ENCODE assay signal across 8 cellular contexts in the genomic region with DNA sequence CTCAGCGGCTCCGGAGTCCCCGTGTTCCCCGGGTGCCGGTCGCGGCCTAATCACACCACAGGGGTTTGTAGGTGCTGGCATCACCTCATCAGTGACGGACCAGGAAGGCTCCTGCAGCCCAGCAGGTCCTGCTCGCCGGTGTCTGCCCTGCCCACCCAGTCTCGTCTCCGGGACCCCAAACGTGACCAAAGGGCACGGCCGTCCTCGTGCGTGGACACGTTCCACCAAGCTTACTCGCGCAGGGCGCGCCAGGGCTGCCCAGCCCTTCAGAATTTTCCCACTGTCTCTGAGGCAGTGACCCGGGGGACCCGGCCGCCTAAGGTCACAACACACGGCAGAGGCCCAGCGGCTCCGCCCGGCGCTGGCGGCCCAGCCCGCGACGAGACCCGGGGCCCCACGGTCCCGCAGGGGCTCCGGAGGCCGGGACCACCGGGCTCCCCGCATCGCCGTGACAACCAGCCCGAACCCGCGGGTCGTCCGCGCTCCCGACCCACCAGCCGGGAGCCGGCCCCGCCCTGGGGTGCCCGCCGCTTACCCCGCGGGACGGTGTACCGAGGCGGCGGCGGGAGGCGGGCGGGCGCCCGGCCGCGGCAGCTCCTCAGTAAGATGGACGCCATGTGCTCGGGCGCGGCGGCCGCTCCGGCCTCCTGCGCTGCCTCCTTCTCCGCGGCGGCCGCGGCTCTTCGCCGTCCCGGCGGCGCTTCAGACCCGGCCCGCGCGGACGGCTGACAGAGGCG. TPM values are rescaled to one million over a fixed set of nuclear protein-coding genes. Genes with fewer than 3 reads are reported as not detected.
DNase-seq lines count a peak whose midpoint lies in the region; ATAC-seq lines count a peak whose summit lies in the region.

No MANE protein-coding gene starts in this region.

- peaks cover 34 to 50% (median 42%) of the 10 kb centered on the region in 3 donors for H3K4me1 Mint-ChIP-seq in CD8-positive, alpha-beta memory T cell
- peaks cover 41% of the 10 kb centered on the region for H3K4me1 Mint-ChIP-seq in activated naive CD4-positive, alpha-beta T cell treated with anti-CD3 and anti-CD28 coated beads, Interleukin-2, amount 50 U/mL, for 24 hours

- peak; percentile 36 for ATAC-seq in GM21381 (IDR thresholded peaks at IDR 0.05; ENCODE audit: unreplicated experiment)

- peak overlapping the region in 6 of 8 donors; percentile 42 to 91 (median 60) for H3K27ac Mint-ChIP-seq in CD8-positive, alpha-beta memory T cell
- peak overlapping the region; percentile 82 for H3K27ac Mint-ChIP-seq in activated naive CD4-positive, alpha-beta T cell treated with anti-CD3 and anti-CD28 coated beads, Interleukin-2, amount 50 U/mL, for 24 hours

- H3K4me1 ChIP-seq in CD8-positive, alpha-beta memory T cell (ENCODE audit: insufficient read depth, low read length): peaks cover 17% of the 10 kb centered on the region
- H3K4me1 ChIP-seq in HUES64 (ENCODE audit: insufficient read depth, low read length) (peaks cover 4% of the 10 kb centered on the region; the same call in 1 of the 2 replicates), skeletal muscle tissue (ENCODE audit: control insufficient read depth in 3 of 3, insufficient read depth in 3 of 3, low read length in 3 of 3) (peaks cover 32 to 58% (median 34%) of the 10 kb centered on the region in 3 donors)

- H3K36me3 ChIP-seq in CD8-positive, alpha-beta memory T cell (ENCODE audit: insufficient read depth, low read length): no peaks in the 10 kb centered on the region
- H3K36me3 ChIP-seq in HUES64 (ENCODE audit: insufficient read depth, low read length): no peaks in the 10 kb centered on the region; the same call in 1 of the 2 replicates
- no peaks in the 10 kb centered on the region for H3K36me3 ChIP-seq in skeletal muscle tissue (ENCODE audit: control insufficient read depth in 3 of 3, insufficient read depth in 3 of 3, low read length in 3 of 3)

- CTCF ChIA-PET in CD8-positive, alpha-beta memory T cell (lab: Charles Lee): interaction anchor here (1.0 to 1.9 kb wide), 3 partner anchors 21 to 44 kb away, joined by 3 to 6 read pairs (median 4); no protein-coding TSS in a partner anchor

- WGBS in HUES64: 1% methylated on average over 92 of the region's 92 CpGs

- no peaks in the 10 kb centered on the region for H3K27me3 ChIP-seq in CD8-positive, alpha-beta memory T cell (ENCODE audit: insufficient read depth, low read length, poor library complexity, severe bottlenecking)
- H3K27me3 ChIP-seq in HUES64 (ENCODE audit: insufficient read depth, low read length): peaks cover 47% of the 10 kb centered on the region
- H3K27me3 ChIP-seq in skeletal muscle tissue (ENCODE audit: control insufficient read depth in 3 of 3, insufficient read depth in 3 of 3, low read length in 3 of 3): no peaks in the 10 kb centered on the region

- H3K9ac ChIP-seq in HUES64 (ENCODE audit: low read depth, low read length) (peak overlapping the region; percentile 80), skeletal muscle tissue (ENCODE audit: low read depth in 1 of 3, low read length in 3 of 3) (peak overlapping the region; percentile 81 to 88 (median 87))

- POLR2A ChIA-PET in CD8-positive, alpha-beta memory T cell (lab: Charles Lee): interaction anchor here (0.7 to 2.8 kb wide), 3 partner anchors 15 to 274 kb away, joined by 3 to 27 read pairs (median 3); a partner anchor contains a TSS

- peak in 1 of 5 donors; percentile 12 for DNase-seq in CD8-positive, alpha-beta memory T cell
- DNase-seq in hepatic stellate cell (ENCODE audit: low spot score): peak; percentile 34
- DNase-seq in CD1c-positive myeloid dendritic cell (ENCODE audit: extremely low spot score): no peak
- DNase-seq in NCI-H1048 (lab: John Stamatoyannopoulos, UW): no peak

- no peaks in the 10 kb centered on the region for H3K9me3 ChIP-seq in CD8-positive, alpha-beta memory T cell (ENCODE audit: low read length)
- H3K9me3 ChIP-seq in HUES64 (ENCODE audit: insufficient read depth, low read depth, low read length) (no peaks in the 10 kb centered on the region), skeletal muscle tissue (ENCODE audit: control insufficient read depth in 3 of 3, low read length in 3 of 3) (no peaks in the 10 kb centered on the region)

- peaks cover 0 to 2% of the 10 kb centered on the region in 2 donors for H3K27me3 Mint-ChIP-seq in CD8-positive, alpha-beta memory T cell
- H3K27me3 Mint-ChIP-seq in activated naive CD4-positive, alpha-beta T cell treated with anti-CD3 and anti-CD28 coated beads, Interleukin-2, amount 50 U/mL, for 24 hours: no peaks in the 10 kb centered on the region

- H3K27ac ChIP-seq in CD8-positive, alpha-beta memory T cell (ENCODE audit: low read depth, low read length): peak overlapping the region; percentile 59
- H3K27ac ChIP-seq in HUES64 (ENCODE audit: low read depth, low read length) (no peak overlapping the region), skeletal muscle tissue (ENCODE audit: low read depth, low read length) (peak overlapping the region; percentile 62)

- peak overlapping the region; percentile 73 to 92 (median 83) for H3K4me3 Mint-ChIP-seq in CD8-positive, alpha-beta memory T cell
- peak overlapping the region; percentile 88 for H3K4me3 Mint-ChIP-seq in activated naive CD4-positive, alpha-beta T cell treated with anti-CD3 and anti-CD28 coated beads, Interleukin-2, amount 50 U/mL, for 24 hours

- H3K36me3 Mint-ChIP-seq in CD8-positive, alpha-beta memory T cell: peaks cover 0 to 5% (median 0%) of the 10 kb centered on the region in 3 donors
- peaks cover 5% of the 10 kb centered on the region for H3K36me3 Mint-ChIP-seq in activated naive CD4-positive, alpha-beta T cell treated with anti-CD3 and anti-CD28 coated beads, Interleukin-2, amount 50 U/mL, for 24 hours

- peak overlapping the region; percentile 74 for H3K4me3 ChIP-seq in CD8-positive, alpha-beta memory T cell (ENCODE audit: low read length)
- H3K4me3 ChIP-seq in HUES64 (ENCODE audit: low read length): peak overlapping the region; percentile 86
- peak overlapping the region; percentile 75 to 89 (median 80) for H3K4me3 ChIP-seq in skeletal muscle tissue (ENCODE audit: low read length in 3 of 3)

- H3K9me3 Mint-ChIP-seq in CD8-positive, alpha-beta memory T cell: no peaks in the 10 kb centered on the region
- no peaks in the 10 kb centered on the region for H3K9me3 Mint-ChIP-seq in activated naive CD4-positive, alpha-beta T cell treated with anti-CD3 and anti-CD28 coated beads, Interleukin-2, amount 50 U/mL, for 24 hours

RNA-seq across cellular contexts. Expression of a gene that starts 0.5 kb away (rescaled TPM):
- 10 to 100 TPM; 85.4 to 87.3 TPM for total RNA-seq in CD8-positive, alpha-beta memory T cell
- polyA plus RNA-seq in CD8-positive, alpha-beta memory T cell: 15.5 TPM
- polyA plus RNA-seq in HUES64 (2013, experiment 1 of 2): 21.5 TPM
- polyA plus RNA-seq in HUES64 (2013, experiment 2 of 2): 21.5 TPM
- 32.4 TPM for total RNA-seq in skeletal muscle tissue

RNA-seq across cellular contexts. Expression of a gene that starts 15.7 kb away (rescaled TPM):
- total RNA-seq in CD8-positive, alpha-beta memory T cell: 100 to 1,000 TPM; 150 to 152 TPM
- polyA plus RNA-seq in CD8-positive, alpha-beta memory T cell: 9.0 TPM
- 73.3 TPM for polyA plus RNA-seq in HUES64 (2013, experiment 1 of 2)
- 73.7 TPM for polyA plus RNA-seq in HUES64 (2013, experiment 2 of 2)
- total RNA-seq in skeletal muscle tissue: 41.8 TPM
